In genomic region chr4:76058302-76058701, GRCh38 we compare ENCODE assay signal across 18 cellular contexts. TPM values are rescaled to one million over a fixed set of nuclear protein-coding genes. Genes with fewer than 3 reads are reported as not detected.
DNase-seq lines count a peak whose midpoint lies in the region; ATAC-seq and TF ChIP-seq lines count a peak whose summit lies in the region.
"Had no signal": no experiment of that assay in that cellular context is flagged by ENCODE, and none has a peak within 500 bp of the region (broad histone marks: within the 10 kb centered on the region; RNA-seq: fewer than 3 reads in every experiment).

No MANE protein-coding gene starts in this region.

- intact Hi-C loops in activated T-helper 2 cell treated with anti-CD3 and anti-CD28 coated beads, Interferon-gamma antibody, Interleukin-2, Interleukin-4, amounts not matched to agents 10 μg/mL and 5 μg/mL and 100 μg/mL, durations not matched to agents 14 hours and 24 hours and 36 hours (cut with micrococcal nuclease): loop anchor here (1.0 to 5.0 kb wide), 4 partner anchors 16 to 244 kb away; no protein-coding TSS in a partner anchor

- DNase-seq in activated T-helper 2 cell treated with anti-CD3 and anti-CD28 coated beads, Interferon-gamma antibody, Interleukin-2, Interleukin-4, amounts not matched to agents 10 μg/mL and 5 μg/mL and 100 μg/mL, durations not matched to agents 14 hours and 24 hours and 36 hours (ENCODE audit: low spot score): no peak
- DNase-seq in inferior parietal cortex (ENCODE audit: extremely low spot score): no peak
- no peak for DNase-seq in RPMI8226
- no peak for DNase-seq in WTC11 (ENCODE audit: low spot score)
- no peak for DNase-seq in DMS79 treated with DMSO at 0.1 percent for 48 hours (lab: John Stamatoyannopoulos, UW)
- DNase-seq: activated CD4-positive, alpha-beta T cell treated with anti-CD3 and anti-CD28 coated beads, Interleukin-2, amount 50 U/mL, for 1 hour; anterior cingulate cortex; COR-L47; effector CD8-positive, alpha-beta T cell; heart left ventricle; NCI-H2171; testis had no signal

- POLR2A ChIA-PET in WTC11 (lab: Charles Lee): interaction anchor here (0.5 kb wide), 1 partner anchor 241 kb away, joined by 3 read pairs; no protein-coding TSS in a partner anchor

- peaks cover 63% of the 10 kb centered on the region for H3K4me1 Mint-ChIP-seq in activated T-helper 2 cell treated with anti-CD3 and anti-CD28 coated beads, Interferon-gamma antibody, Interleukin-2, Interleukin-4, amounts not matched to agents 10 μg/mL and 5 μg/mL and 100 μg/mL, durations not matched to agents 14 hours and 24 hours and 36 hours (ENCODE audit: low read depth)
- H3K4me1 Mint-ChIP-seq in WTC11: peaks cover 28% of the 10 kb centered on the region

- H3K27ac Mint-ChIP-seq in activated T-helper 2 cell treated with anti-CD3 and anti-CD28 coated beads, Interferon-gamma antibody, Interleukin-2, Interleukin-4, amounts not matched to agents 10 μg/mL and 5 μg/mL and 100 μg/mL, durations not matched to agents 14 hours and 24 hours and 36 hours: peak overlapping the region; percentile 62
- no peak overlapping the region for H3K27ac Mint-ChIP-seq in WTC11

- CTCF ChIA-PET in WTC11 (lab: Charles Lee): interaction anchor here (1.4 to 2.2 kb wide), 4 partner anchors 29 to 162 kb away, joined by 4 to 8 read pairs (median 7); no protein-coding TSS in a partner anchor

- H3K9me3 Mint-ChIP-seq in activated T-helper 2 cell treated with anti-CD3 and anti-CD28 coated beads, Interferon-gamma antibody, Interleukin-2, Interleukin-4, amounts not matched to agents 10 μg/mL and 5 μg/mL and 100 μg/mL, durations not matched to agents 14 hours and 24 hours and 36 hours: no peaks in the 10 kb centered on the region
- no peaks in the 10 kb centered on the region for H3K9me3 Mint-ChIP-seq in WTC11

- TF ChIP-seq CTCF in WTC11 (IDR thresholded peaks at IDR 0.05): no peak

- H3K36me3 Mint-ChIP-seq in activated T-helper 2 cell treated with anti-CD3 and anti-CD28 coated beads, Interferon-gamma antibody, Interleukin-2, Interleukin-4, amounts not matched to agents 10 μg/mL and 5 μg/mL and 100 μg/mL, durations not matched to agents 14 hours and 24 hours and 36 hours (ENCODE audit: low read depth): no peaks in the 10 kb centered on the region
- H3K36me3 Mint-ChIP-seq in WTC11: no peaks in the 10 kb centered on the region

- H3K27me3 Mint-ChIP-seq in activated T-helper 2 cell treated with anti-CD3 and anti-CD28 coated beads, Interferon-gamma antibody, Interleukin-2, Interleukin-4, amounts not matched to agents 10 μg/mL and 5 μg/mL and 100 μg/mL, durations not matched to agents 14 hours and 24 hours and 36 hours (ENCODE audit: low read depth): no peaks in the 10 kb centered on the region
- H3K27me3 Mint-ChIP-seq in WTC11 (ENCODE audit: low read depth): no peaks in the 10 kb centered on the region
- H3K27me3 Mint-ChIP-seq: progenitor cell of endocrine pancreas had no signal

- H3K4me3 Mint-ChIP-seq in activated T-helper 2 cell treated with anti-CD3 and anti-CD28 coated beads, Interferon-gamma antibody, Interleukin-2, Interleukin-4, amounts not matched to agents 10 μg/mL and 5 μg/mL and 100 μg/mL, durations not matched to agents 14 hours and 24 hours and 36 hours (ENCODE audit: low read depth): no peak overlapping the region
- no peak overlapping the region for H3K4me3 Mint-ChIP-seq in WTC11

- ATAC-seq in GM18502 (IDR thresholded peaks at IDR 0.05; ENCODE audit: poor library complexity, unreplicated experiment) (peak; percentile 54), GM19035 (IDR thresholded peaks at IDR 0.05; ENCODE audit: unreplicated experiment) (peak; percentile 41), HG02885 (IDR thresholded peaks at IDR 0.05; ENCODE audit: poor library complexity, unreplicated experiment) (peak; percentile 54), WTC11 (no peak)
- ATAC-seq: heart left ventricle had no signal

TF ChIP-seq in WTC11, 78 proteins besides CTCF, POLR2A, EP300 and RAD21 (continues in another document):
- no peak for TF ChIP-seq FOXJ3 (CRISPR knock-in tag; IDR thresholded peaks at IDR 0.05; ENCODE audit: borderline replicate concordance)
- TF ChIP-seq USF1 (CRISPR knock-in tag; IDR thresholded peaks at IDR 0.05): no peak
- no peak for TF ChIP-seq NR2C2 (CRISPR knock-in tag; IDR thresholded peaks at IDR 0.05)
- TF ChIP-seq MAX (CRISPR knock-in tag; IDR thresholded peaks at IDR 0.05): no peak
- no peak for TF ChIP-seq RELA (CRISPR knock-in tag; IDR thresholded peaks at IDR 0.05; ENCODE audit: borderline replicate concordance)
- TF ChIP-seq ZNF396 (CRISPR knock-in tag; IDR thresholded peaks at IDR 0.05; ENCODE audit: borderline replicate concordance): no peak
- TF ChIP-seq, protein P1, sequence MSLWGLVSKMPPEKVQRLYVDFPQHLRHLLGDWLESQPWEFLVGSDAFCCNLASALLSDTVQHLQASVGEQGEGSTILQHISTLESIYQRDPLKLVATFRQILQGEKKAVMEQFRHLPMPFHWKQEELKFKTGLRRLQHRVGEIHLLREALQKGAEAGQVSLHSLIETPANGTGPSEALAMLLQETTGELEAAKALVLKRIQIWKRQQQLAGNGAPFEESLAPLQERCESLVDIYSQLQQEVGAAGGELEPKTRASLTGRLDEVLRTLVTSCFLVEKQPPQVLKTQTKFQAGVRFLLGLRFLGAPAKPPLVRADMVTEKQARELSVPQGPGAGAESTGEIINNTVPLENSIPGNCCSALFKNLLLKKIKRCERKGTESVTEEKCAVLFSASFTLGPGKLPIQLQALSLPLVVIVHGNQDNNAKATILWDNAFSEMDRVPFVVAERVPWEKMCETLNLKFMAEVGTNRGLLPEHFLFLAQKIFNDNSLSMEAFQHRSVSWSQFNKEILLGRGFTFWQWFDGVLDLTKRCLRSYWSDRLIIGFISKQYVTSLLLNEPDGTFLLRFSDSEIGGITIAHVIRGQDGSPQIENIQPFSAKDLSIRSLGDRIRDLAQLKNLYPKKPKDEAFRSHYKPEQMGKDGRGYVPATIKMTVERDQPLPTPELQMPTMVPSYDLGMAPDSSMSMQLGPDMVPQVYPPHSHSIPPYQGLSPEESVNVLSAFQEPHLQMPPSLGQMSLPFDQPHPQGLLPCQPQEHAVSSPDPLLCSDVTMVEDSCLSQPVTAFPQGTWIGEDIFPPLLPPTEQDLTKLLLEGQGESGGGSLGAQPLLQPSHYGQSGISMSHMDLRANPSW (CRISPR knock-in tag; conservative IDR thresholded peaks at IDR 0.05; ENCODE audit: low read depth): no peak
- TF ChIP-seq ZNF121 (CRISPR knock-in tag; IDR thresholded peaks at IDR 0.05): no peak
- no peak for TF ChIP-seq TP53 (CRISPR knock-in tag; IDR thresholded peaks at IDR 0.05)
- TF ChIP-seq ZBTB21 (CRISPR knock-in tag; IDR thresholded peaks at IDR 0.05; ENCODE audit: borderline replicate concordance): no peak
- TF ChIP-seq EMX1 (CRISPR knock-in tag; IDR thresholded peaks at IDR 0.05): no peak
- no peak for TF ChIP-seq MXD4 (CRISPR knock-in tag; IDR thresholded peaks at IDR 0.05; ENCODE audit: borderline replicate concordance)
- no peak for TF ChIP-seq CREB1 (CRISPR knock-in tag; IDR thresholded peaks at IDR 0.05)
- TF ChIP-seq IRF1 (CRISPR knock-in tag; IDR thresholded peaks at IDR 0.05): no peak
- TF ChIP-seq ELF4 (CRISPR knock-in tag; IDR thresholded peaks at IDR 0.05; ENCODE audit: low read depth): no peak

RNA-seq across cellular contexts. Expression of gene ART3, which starts 16.2 kb away (rescaled TPM):
- not detected in 2 replicates for total RNA-seq in activated T-helper 2 cell treated with anti-CD3 and anti-CD28 coated beads, Interferon-gamma antibody, Interleukin-2, Interleukin-4, amounts not matched to agents 10 μg/mL and 5 μg/mL and 100 μg/mL, durations not matched to agents 14 hours and 24 hours and 36 hours
- total RNA-seq in WTC11 (2021): 0.27 to 0.59 TPM in 2 of 3 replicates, not detected in the other
- total RNA-seq: lung microvascular endothelial cell had no signal

RNA-seq across cellular contexts. Expression of gene CXCL11, which starts 22.4 kb away (rescaled TPM):
- not detected in 2 replicates for total RNA-seq in activated T-helper 2 cell treated with anti-CD3 and anti-CD28 coated beads, Interferon-gamma antibody, Interleukin-2, Interleukin-4, amounts not matched to agents 10 μg/mL and 5 μg/mL and 100 μg/mL, durations not matched to agents 14 hours and 24 hours and 36 hours
- total RNA-seq in WTC11 (2021): 0.20 TPM in 1 of 3 replicates, not detected in the others
- total RNA-seq: progenitor cell of endocrine pancreas, SJSA1 had no signal

RNA-seq across cellular contexts. Expression of gene CXCL10, which starts 35.0 kb away (rescaled TPM):
- total RNA-seq in activated T-helper 2 cell treated with anti-CD3 and anti-CD28 coated beads, Interferon-gamma antibody, Interleukin-2, Interleukin-4, amounts not matched to agents 10 μg/mL and 5 μg/mL and 100 μg/mL, durations not matched to agents 14 hours and 24 hours and 36 hours: 1.3 and 1.4 TPM in 2 replicates
- total RNA-seq in WTC11 (2021): not detected in 3 replicates
- total RNA-seq: progenitor cell of endocrine pancreas, testis had no signal

RNA-seq across cellular contexts. Expression of gene CXCL9, which starts 51.0 kb away (rescaled TPM):
- 0.09 and 0.11 TPM in 2 replicates for total RNA-seq in activated T-helper 2 cell treated with anti-CD3 and anti-CD28 coated beads, Interferon-gamma antibody, Interleukin-2, Interleukin-4, amounts not matched to agents 10 μg/mL and 5 μg/mL and 100 μg/mL, durations not matched to agents 14 hours and 24 hours and 36 hours
- total RNA-seq in WTC11 (2021): 0.07 TPM in 1 of 3 replicates, not detected in the others
- total RNA-seq: lung microvascular endothelial cell, progenitor cell of endocrine pancreas, SJSA1 had no signal
